23 cellular contexts compared by ENCODE assay signal in the genomic region with DNA sequence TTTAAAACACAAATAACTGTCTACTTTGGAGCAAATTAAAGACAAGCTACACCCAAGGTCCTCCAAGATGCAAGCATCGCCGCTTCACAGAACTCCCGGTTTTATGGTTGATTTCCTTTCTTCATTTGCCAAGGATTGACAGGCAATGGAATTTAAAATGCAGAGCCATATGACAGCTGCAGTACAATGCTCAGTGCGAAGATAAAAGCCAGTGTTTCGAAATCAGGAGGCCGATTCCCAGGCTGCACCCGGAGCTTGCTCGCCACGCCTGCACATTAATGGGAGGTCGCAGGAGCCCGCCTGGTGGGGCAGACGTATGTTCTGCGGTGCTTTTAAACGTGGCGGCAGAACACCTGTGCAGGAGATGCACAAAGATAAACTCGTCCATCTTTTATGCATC.
A peak's percentile ranks its signal among the peaks of the same experiment; 100 is the strongest.
DNase-seq lines count a peak whose midpoint lies in the region; ATAC-seq and TF ChIP-seq lines count a peak whose summit lies in the region.
"Had no signal": no experiment of that assay in that cellular context is flagged by ENCODE, and none has a peak within 500 bp of the region (broad histone marks: within the 10 kb centered on the region; RNA-seq: fewer than 3 reads in every experiment).

No MANE protein-coding gene starts in this region.

- no peak overlapping the region for H2BK5ac ChIP-seq in mesendoderm (ENCODE audit: low read length)

- H2AFZ ChIP-seq in neural progenitor cell (replicated peaks) = peak overlapping the region; percentile 42

- H3K9me3 ChIP-seq in endodermal cell (ENCODE audit: control insufficient read depth, low read length) (no peaks in the 10 kb centered on the region), neural progenitor cell (ENCODE audit: low read depth) (no peaks in the 10 kb centered on the region), aorta (ENCODE audit: control insufficient read depth, low read length) (peaks cover 3% of the 10 kb centered on the region)
- H3K9me3 ChIP-seq: BLaER1 treated with 17β-estradiol and CSF1 and Interleukin-3, amounts not matched to agents 10 nM and 100 nM; SJCRH30 had no signal

- H3K4me3 Mint-ChIP-seq in endodermal cell (no peak overlapping the region), neural progenitor cell (no peak overlapping the region), osteocyte (ENCODE audit: unreplicated experiment) (no peak overlapping the region)
- no peak overlapping the region for H3K4me3 Mint-ChIP-seq in activated CD4-positive, alpha-beta T cell treated with anti-CD3 and anti-CD28 coated beads, Interleukin-2, amount 10 ng/mL, durations not matched to agents 24 days and 14 days
- H3K4me3 Mint-ChIP-seq: CD4-positive, alpha-beta memory T cell; IgD-negative memory B cell had no signal

- TF ChIP-seq CTCF in endodermal cell (conservative IDR thresholded peaks at IDR 0.05) (no peak), neural progenitor cell (IDR thresholded peaks at IDR 0.05) (no peak), osteocyte (IDR thresholded peaks at IDR 0.05) (no peak)

- no peak overlapping the region for H4K8ac ChIP-seq in mesendoderm (ENCODE audit: low read depth, low read length)

- H2BK120ac ChIP-seq in mesendoderm (ENCODE audit: low read depth, low read length) = no peak overlapping the region

- 87 to 91% methylated on average over 16 of the region's 16 CpGs for WGBS in endodermal cell (ENCODE audit: insufficient coverage in 1 of 2, insufficient read length in 1 of 2), 2 experiments
- WGBS in mesendoderm (ENCODE audit: extremely low coverage, insufficient coverage, low lambda C conversion rate) = no CpG with 5 or more reads among the region's 16 CpGs
- 86 to 87% methylated on average over 16 of the region's 16 CpGs for WGBS in aorta, 2 donors

- H3K4me3 ChIP-seq in endodermal cell (ENCODE audit: low read length) (no peak overlapping the region), neural progenitor cell (no peak overlapping the region), mesendoderm (ENCODE audit: low read length) (no peak overlapping the region), aorta (ENCODE audit: low read length in 2 of 2) (no peak overlapping the region)
- H3K4me3 ChIP-seq: BLaER1 treated with 17β-estradiol and CSF1 and Interleukin-3, amounts not matched to agents 10 nM and 100 nM; SJCRH30 had no signal

- H3K36me3 Mint-ChIP-seq in endodermal cell (ENCODE audit: low read depth) (no peaks in the 10 kb centered on the region), neural progenitor cell (no peaks in the 10 kb centered on the region), osteocyte (ENCODE audit: unreplicated experiment) (no peaks in the 10 kb centered on the region)
- H3K36me3 Mint-ChIP-seq in activated CD4-positive, alpha-beta T cell treated with anti-CD3 and anti-CD28 coated beads, Interleukin-2, amount 10 ng/mL, durations not matched to agents 24 days and 14 days (ENCODE audit: low read depth) = no peaks in the 10 kb centered on the region
- H3K36me3 Mint-ChIP-seq: CD4-positive, alpha-beta memory T cell had no signal

- DNase-seq in NCI-H146 (lab: John Stamatoyannopoulos, UW) (peak; percentile 73), NCI-H2171 treated with DMSO at 0.1 percent for 48 hours (lab: John Stamatoyannopoulos, UW) (peak; percentile 93), endodermal cell (no peak), neural progenitor cell (ENCODE audit: low spot score) (no peak), osteocyte (ENCODE audit: extremely low spot score, unreplicated experiment) (no peak), mesendoderm (no peak), aorta (no peak)
- no peak for DNase-seq in activated CD4-positive, alpha-beta T cell treated with anti-CD3 and anti-CD28 coated beads, Interleukin-2, amount 10 ng/mL, durations not matched to agents 24 days and 14 days
- DNase-seq: AML-193; Caco-2; CD4-positive, alpha-beta memory T cell; HCEC 1CT; MM.1S; NCI-H1930; NCI-H2107; NCI-H226; NCI-H82; NK-92 treated with Interleukin-12 subunit alpha and Interleukin-12 subunit beta, amount 100 ng/mL, for 24 hours; PC-3 had no signal

- no peak overlapping the region for H2AK5ac ChIP-seq in mesendoderm (ENCODE audit: low read length)

- no peak overlapping the region for H3K56ac ChIP-seq in mesendoderm (ENCODE audit: low read length)

- H3K4me1 ChIP-seq in endodermal cell (ENCODE audit: control insufficient read depth, insufficient read depth, low read length) = no peaks in the 10 kb centered on the region
- peaks cover 16% of the 10 kb centered on the region for H3K4me1 ChIP-seq in neural progenitor cell
- no peaks in the 10 kb centered on the region for H3K4me1 ChIP-seq in mesendoderm (ENCODE audit: control insufficient read depth, low read depth, low read length)
- no peaks in the 10 kb centered on the region for H3K4me1 ChIP-seq in aorta (ENCODE audit: control insufficient read depth in 1 of 2, insufficient read depth in 2 of 2, low read length in 2 of 2)
- H3K4me1 ChIP-seq: BLaER1 treated with 17β-estradiol and CSF1 and Interleukin-3, amounts not matched to agents 10 nM and 100 nM; Caco-2; SJCRH30 had no signal

- H3K9me3 Mint-ChIP-seq in endodermal cell (no peaks in the 10 kb centered on the region), neural progenitor cell (no peaks in the 10 kb centered on the region), osteocyte (ENCODE audit: unreplicated experiment) (no peaks in the 10 kb centered on the region)
- H3K9me3 Mint-ChIP-seq in activated CD4-positive, alpha-beta T cell treated with anti-CD3 and anti-CD28 coated beads, Interleukin-2, amount 10 ng/mL, durations not matched to agents 24 days and 14 days = peaks cover 5% of the 10 kb centered on the region

- H3K4me1 Mint-ChIP-seq in endodermal cell (no peaks in the 10 kb centered on the region), neural progenitor cell (peaks cover 17% of the 10 kb centered on the region), osteocyte (ENCODE audit: unreplicated experiment) (no peaks in the 10 kb centered on the region)
- H3K4me1 Mint-ChIP-seq in activated CD4-positive, alpha-beta T cell treated with anti-CD3 and anti-CD28 coated beads, Interleukin-2, amount 10 ng/mL, durations not matched to agents 24 days and 14 days = no peaks in the 10 kb centered on the region
- H3K4me1 Mint-ChIP-seq: CD4-positive, alpha-beta memory T cell; IgD-negative memory B cell had no signal

- intact Hi-C loops in activated CD4-positive, alpha-beta T cell treated with anti-CD3 and anti-CD28 coated beads, Interleukin-2, amount 10 ng/mL, durations not matched to agents 24 days and 14 days (cut with micrococcal nuclease) = no loop called here
- intact Hi-C loops in aorta (cut with DNase I) = no loop called here

- no peak overlapping the region for H3K27ac Mint-ChIP-seq in endodermal cell
- H3K27ac Mint-ChIP-seq in neural progenitor cell = peak overlapping the region; percentile 90
- H3K27ac Mint-ChIP-seq in osteocyte (ENCODE audit: unreplicated experiment) = no peak overlapping the region
- H3K27ac Mint-ChIP-seq in activated CD4-positive, alpha-beta T cell treated with anti-CD3 and anti-CD28 coated beads, Interleukin-2, amount 10 ng/mL, durations not matched to agents 24 days and 14 days = no peak overlapping the region
- H3K27ac Mint-ChIP-seq: CD4-positive, alpha-beta memory T cell; IgD-negative memory B cell had no signal

- H3K79me2 ChIP-seq in neural progenitor cell (ENCODE audit: low read depth) (no peaks in the 10 kb centered on the region), mesendoderm (ENCODE audit: control insufficient read depth, insufficient read depth, low read length) (no peaks in the 10 kb centered on the region)

- no peaks in the 10 kb centered on the region for H3F3A ChIP-seq in neural progenitor cell (ENCODE audit: low read depth)

- H3K9ac ChIP-seq in endodermal cell (ENCODE audit: extremely low read depth, low read length, poor library complexity, severe bottlenecking) (no peak overlapping the region), neural progenitor cell (no peak overlapping the region), mesendoderm (ENCODE audit: low read length) (no peak overlapping the region)
- H3K9ac ChIP-seq: BLaER1 treated with 17β-estradiol and CSF1 and Interleukin-3, amounts not matched to agents 10 nM and 100 nM; KMS-11 had no signal

- H3K27me3 Mint-ChIP-seq in endodermal cell (ENCODE audit: insufficient read depth) (no peaks in the 10 kb centered on the region), neural progenitor cell (ENCODE audit: insufficient read depth, low read depth) (peaks cover 5% of the 10 kb centered on the region), osteocyte (ENCODE audit: unreplicated experiment) (no peaks in the 10 kb centered on the region)
- no peaks in the 10 kb centered on the region for H3K27me3 Mint-ChIP-seq in activated CD4-positive, alpha-beta T cell treated with anti-CD3 and anti-CD28 coated beads, Interleukin-2, amount 10 ng/mL, durations not matched to agents 24 days and 14 days
- H3K27me3 Mint-ChIP-seq: CD4-positive, alpha-beta memory T cell; IgD-negative memory B cell had no signal

- no peak overlapping the region for H3K4ac ChIP-seq in mesendoderm (ENCODE audit: low read depth, low read length)

- H3K36me3 ChIP-seq in endodermal cell (ENCODE audit: control insufficient read depth, insufficient read depth, low read length) (no peaks in the 10 kb centered on the region), neural progenitor cell (no peaks in the 10 kb centered on the region), mesendoderm (ENCODE audit: control insufficient read depth, insufficient read depth, low read length) (no peaks in the 10 kb centered on the region), aorta (ENCODE audit: control insufficient read depth in 1 of 2, insufficient read depth in 2 of 2, low read length in 1 of 2) (no peaks in the 10 kb centered on the region)
- H3K36me3 ChIP-seq: BLaER1 treated with 17β-estradiol and CSF1 and Interleukin-3, amounts not matched to agents 10 nM and 100 nM; SJCRH30 had no signal

- H3K79me1 ChIP-seq in mesendoderm (ENCODE audit: low read length) = no peaks in the 10 kb centered on the region

- H3K27ac ChIP-seq in endodermal cell (ENCODE audit: low read depth, low read length) (peak overlapping the region; percentile 71), neural progenitor cell (no peak overlapping the region), mesendoderm (ENCODE audit: low read depth, low read length) (no peak overlapping the region), aorta (ENCODE audit: low read depth in 1 of 2, low read length in 2 of 2) (no peak overlapping the region)
- H3K27ac ChIP-seq: BLaER1 treated with 17β-estradiol and CSF1 and Interleukin-3, amounts not matched to agents 10 nM and 100 nM; KMS-11; SJCRH30 had no signal

- no peaks in the 10 kb centered on the region for H4K20me1 ChIP-seq in neural progenitor cell (ENCODE audit: low read depth)
- H4K20me1 ChIP-seq: BLaER1 treated with 17β-estradiol and CSF1 and Interleukin-3, amounts not matched to agents 10 nM and 100 nM had no signal

- H3K4me2 ChIP-seq in neural progenitor cell = no peak overlapping the region
- H3K4me2 ChIP-seq in mesendoderm (ENCODE audit: low read length) = no peak overlapping the region
- H3K4me2 ChIP-seq: BLaER1 treated with 17β-estradiol and CSF1 and Interleukin-3, amounts not matched to agents 10 nM and 100 nM; KMS-11 had no signal

- no peak overlapping the region for H3K18ac ChIP-seq in mesendoderm (ENCODE audit: low read length)

- H3K27me3 ChIP-seq in endodermal cell (ENCODE audit: control insufficient read depth, insufficient read depth, low read length, poor library complexity, severe bottlenecking) (no peaks in the 10 kb centered on the region), neural progenitor cell (no peaks in the 10 kb centered on the region), mesendoderm (ENCODE audit: insufficient read depth, low read length, poor library complexity) (no peaks in the 10 kb centered on the region), aorta (ENCODE audit: control insufficient read depth in 1 of 2, insufficient read depth in 2 of 2, low read length in 1 of 2) (no peaks in the 10 kb centered on the region)
- H3K27me3 ChIP-seq: BLaER1 treated with 17β-estradiol and CSF1 and Interleukin-3, amounts not matched to agents 10 nM and 100 nM had no signal

- H2BK15ac ChIP-seq in mesendoderm (replicated peaks; ENCODE audit: low read depth) = no peak overlapping the region

- no peak for ATAC-seq in aorta (ENCODE audit: low FRiP score)
- ATAC-seq: PC-3 had no signal

- no peak overlapping the region for H4K5ac ChIP-seq in mesendoderm (ENCODE audit: low read length)

- H3K23ac ChIP-seq in mesendoderm (ENCODE audit: low read length) = no peak overlapping the region

Comparison
In these comparisons a context has a peak if more than half of its experiments do, and no peak if none do; other contexts are left out.
1. DNase-seq: peak in NCI-H146 (single experiment) and NCI-H2171 treated with DMSO at 0.1 percent for 48 hours (single experiment); none in endodermal cell (single experiment), neural progenitor cell (single experiment), osteocyte (single experiment), activated CD4-positive, alpha-beta T cell treated with anti-CD3 and anti-CD28 coated beads, Interleukin-2, amount 10 ng/mL, durations not matched to agents 24 days and 14 days (single experiment), mesendoderm (single experiment) and aorta (0 of 2).